2 cellular contexts compared by ENCODE assay signal in the genomic region with DNA sequence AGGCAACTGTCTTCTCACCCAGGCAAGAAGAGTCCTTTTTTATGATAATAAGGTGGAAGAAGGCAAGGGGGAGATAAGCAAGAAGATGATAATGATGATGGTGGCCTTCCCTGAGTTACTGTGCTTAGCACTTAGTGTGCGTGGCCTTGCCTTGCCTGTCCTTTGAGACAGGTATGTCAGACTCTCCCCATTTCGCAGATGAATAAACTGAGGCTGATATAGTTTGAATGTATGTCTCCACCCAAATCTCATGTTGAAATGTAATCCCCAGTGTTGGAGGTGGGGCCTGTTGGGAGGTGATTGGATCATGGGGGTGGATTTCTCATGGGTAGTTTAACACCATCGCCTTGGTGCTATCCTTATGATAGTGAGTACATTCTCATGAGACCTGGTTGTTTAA.
TF ChIP-seq lines count a peak whose summit lies in the region.

No MANE protein-coding gene starts in this region.

TF ChIP-seq in HepG2, 621 proteins besides CTCF, POLR2A, EP300 and RAD21:
- TF ChIP-seq, protein P1, sequence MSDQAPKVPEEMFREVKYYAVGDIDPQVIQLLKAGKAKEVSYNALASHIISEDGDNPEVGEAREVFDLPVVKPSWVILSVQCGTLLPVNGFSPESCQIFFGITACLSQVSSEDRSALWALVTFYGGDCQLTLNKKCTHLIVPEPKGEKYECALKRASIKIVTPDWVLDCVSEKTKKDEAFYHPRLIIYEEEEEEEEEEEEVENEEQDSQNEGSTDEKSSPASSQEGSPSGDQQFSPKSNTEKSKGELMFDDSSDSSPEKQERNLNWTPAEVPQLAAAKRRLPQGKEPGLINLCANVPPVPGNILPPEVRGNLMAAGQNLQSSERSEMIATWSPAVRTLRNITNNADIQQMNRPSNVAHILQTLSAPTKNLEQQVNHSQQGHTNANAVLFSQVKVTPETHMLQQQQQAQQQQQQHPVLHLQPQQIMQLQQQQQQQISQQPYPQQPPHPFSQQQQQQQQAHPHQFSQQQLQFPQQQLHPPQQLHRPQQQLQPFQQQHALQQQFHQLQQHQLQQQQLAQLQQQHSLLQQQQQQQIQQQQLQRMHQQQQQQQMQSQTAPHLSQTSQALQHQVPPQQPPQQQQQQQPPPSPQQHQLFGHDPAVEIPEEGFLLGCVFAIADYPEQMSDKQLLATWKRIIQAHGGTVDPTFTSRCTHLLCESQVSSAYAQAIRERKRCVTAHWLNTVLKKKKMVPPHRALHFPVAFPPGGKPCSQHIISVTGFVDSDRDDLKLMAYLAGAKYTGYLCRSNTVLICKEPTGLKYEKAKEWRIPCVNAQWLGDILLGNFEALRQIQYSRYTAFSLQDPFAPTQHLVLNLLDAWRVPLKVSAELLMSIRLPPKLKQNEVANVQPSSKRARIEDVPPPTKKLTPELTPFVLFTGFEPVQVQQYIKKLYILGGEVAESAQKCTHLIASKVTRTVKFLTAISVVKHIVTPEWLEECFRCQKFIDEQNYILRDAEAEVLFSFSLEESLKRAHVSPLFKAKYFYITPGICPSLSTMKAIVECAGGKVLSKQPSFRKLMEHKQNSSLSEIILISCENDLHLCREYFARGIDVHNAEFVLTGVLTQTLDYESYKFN (CRISPR knock-in tag; conservative IDR thresholded peaks at IDR 0.05), result no peak
- peak; percentile 59; the same call in 1 of the 2 replicates for TF ChIP-seq ZNF629 (CRISPR knock-in tag; conservative IDR thresholded peaks at IDR 0.05)

TF ChIP-seq in K562, 482 proteins besides CTCF, POLR2A, EP300 and RAD21:
- TF ChIP-seq ZKSCAN8 (CRISPR knock-in tag; IDR thresholded peaks at IDR 0.05), result no peak
- TF ChIP-seq ADNP (tag; IDR thresholded peaks at IDR 0.05), result peak; percentile 53; the same call in 1 of the 2 replicates
- no peak for TF ChIP-seq SPI1 (IDR thresholded peaks at IDR 0.05; ENCODE audit: borderline replicate concordance, low read depth, low read length)
- peak; percentile 48; the same call in 1 of the 2 replicates for TF ChIP-seq BCOR (IDR thresholded peaks at IDR 0.05)
- TF ChIP-seq KDM1A (IDR thresholded peaks at IDR 0.05), result 0 out of 4 replicates have a peak, but pooled peaks of 1 of the 2 experiments have one; percentile 11
- TF ChIP-seq ZNF146 (CRISPR knock-in tag; IDR thresholded peaks at IDR 0.05; ENCODE audit: unreplicated experiment), result no peak
- no peak for TF ChIP-seq KDM2B (CRISPR knock-in tag; IDR thresholded peaks at IDR 0.05)
- no peak for TF ChIP-seq ZNF143 (CRISPR knock-in tag; IDR thresholded peaks at IDR 0.05)
- peak; percentile 28 for TF ChIP-seq RBM25 (IDR thresholded peaks at IDR 0.05; ENCODE audit: low read depth, low read length, severe bottlenecking)
